In genomic region chr10:109866168-109866994, GRCh38 we compare ENCODE assay signal across 2 cellular contexts.
TF ChIP-seq lines count a peak whose summit lies in the region.

No MANE protein-coding gene starts in this region.

TF ChIP-seq in IMR-90, 13 proteins besides CTCF, POLR2A, EP300 and RAD21 (continued from another document):
- TF ChIP-seq SMC3 (IDR thresholded peaks at IDR 0.05; ENCODE audit: low read depth, low read length) (no peak), NFE2L2 (IDR thresholded peaks at IDR 0.05; ENCODE audit: low read depth, low read length) (no peak), CHD1 (IDR thresholded peaks at IDR 0.05; ENCODE audit: low read depth, low read length) (no peak), MXI1 (IDR thresholded peaks at IDR 0.05; ENCODE audit: borderline replicate concordance, low read depth, low read length) (no peak), RCOR1 (IDR thresholded peaks at IDR 0.05; ENCODE audit: insufficient replicate concordance, low read length) (no peak), MAZ (IDR thresholded peaks at IDR 0.05; ENCODE audit: borderline replicate concordance, low read depth, low read length) (no peak), MAFK (IDR thresholded peaks at IDR 0.05; ENCODE audit: low read depth, low read length) (no peak), RFX5 (IDR thresholded peaks at IDR 0.05; ENCODE audit: low read depth, low read length) (no peak), CEBPB (IDR thresholded peaks at IDR 0.05; ENCODE audit: low read depth, low read length) (no peak)

TF ChIP-seq in liver, 16 proteins besides CTCF, POLR2A, EP300 and RAD21 (continued from another document):
- no peak for TF ChIP-seq HNF4G (IDR thresholded peaks at IDR 0.05)
